Comparison of ENCODE assay signal across 19 cellular contexts in genomic region chr7:101916876-101917275, GRCh38.
A peak's percentile ranks its signal among the peaks of the same experiment; 100 is the strongest.
DNase-seq lines count a peak whose midpoint lies in the region; ATAC-seq, FAIRE-seq and TF ChIP-seq lines count a peak whose summit lies in the region.
"Had no signal": no experiment of that assay in that cellular context is flagged by ENCODE, and none has a peak within 500 bp of the region (broad histone marks: within the 10 kb centered on the region; RNA-seq: fewer than 3 reads in every experiment).

No MANE protein-coding gene starts in this region.

- H3K4me2 ChIP-seq in HepG2 (ENCODE audit: low read depth, low read length): no peak overlapping the region
- no peak overlapping the region for H3K4me2 ChIP-seq in smooth muscle cell

- H4K20me1 ChIP-seq in HepG2 (ENCODE audit: insufficient read depth, low read length): 0 out of 2 replicates have a peak, but pooled peaks cover under 1% of the 10 kb centered on the region
- peaks cover 81% of the 10 kb centered on the region for H4K20me1 ChIP-seq in smooth muscle cell (ENCODE audit: low read depth)

- no peak overlapping the region for H3K27ac ChIP-seq in HepG2 (ENCODE audit: extremely low read length, insufficient read depth, low read length)
- H3K27ac ChIP-seq in right lobe of liver: no peak overlapping the region
- no peak overlapping the region for H3K27ac ChIP-seq in kidney (ENCODE audit: low read depth in 2 of 2, low read length in 2 of 2)
- H3K27ac ChIP-seq in smooth muscle cell (ENCODE audit: low read depth): peak overlapping the region; percentile 21
- H3K27ac ChIP-seq: GM23248, Peyer's patch, SJSA1 had no signal

- TF ChIP-seq POLR2A in HepG2 (IDR thresholded peaks at IDR 0.05; ENCODE audit: insufficient read depth in 1 of 2, low read depth in 2 of 2, low read length in 2 of 2) (no peak), right lobe of liver (IDR thresholded peaks at IDR 0.05) (no peak)

- no peak overlapping the region for H3K4me3 Mint-ChIP-seq in activated naive CD8-positive, alpha-beta T cell treated with anti-CD3 and anti-CD28 coated beads, Interleukin-2, amount 50 U/mL, for 24 hours
- H3K4me3 Mint-ChIP-seq: CD14-positive monocyte had no signal

- H2AFZ ChIP-seq in HepG2 (ENCODE audit: low read length) (no peak overlapping the region), smooth muscle cell (ENCODE audit: low read depth) (no peak overlapping the region)
- H2AFZ ChIP-seq: GM23248 had no signal

- H3K9me3 Mint-ChIP-seq in activated naive CD8-positive, alpha-beta T cell treated with anti-CD3 and anti-CD28 coated beads, Interleukin-2, amount 50 U/mL, for 24 hours: no peaks in the 10 kb centered on the region

- H3K36me3 ChIP-seq in HepG2 (replicated peaks in 1 of 2; ENCODE audit: control insufficient read depth in 1 of 2, insufficient read depth in 2 of 2, low read length in 2 of 2) (peaks cover 12 to 38% of the 10 kb centered on the region in 2 experiments; a peak in 4 of 5 replicates), right lobe of liver (peaks cover 0 to 14% (median 0%) of the 10 kb centered on the region in 4 donors), kidney (ENCODE audit: control insufficient read depth in 1 of 2, insufficient read depth in 2 of 2, low read length in 2 of 2) (peaks cover 3 to 23% of the 10 kb centered on the region in 2 donors), smooth muscle cell (ENCODE audit: low read depth) (no peaks in the 10 kb centered on the region)

- no peaks in the 10 kb centered on the region for H3K27me3 ChIP-seq in HepG2 (ENCODE audit: control insufficient read depth in 1 of 2, insufficient read depth in 2 of 2, low read length in 2 of 2)
- H3K27me3 ChIP-seq in right lobe of liver: no peaks in the 10 kb centered on the region
- no peaks in the 10 kb centered on the region for H3K27me3 ChIP-seq in smooth muscle cell (ENCODE audit: low read depth)
- H3K27me3 ChIP-seq: Peyer's patch, SJSA1 had no signal

- intact Hi-C loops in HepG2 (cut with micrococcal nuclease; ENCODE audit: unreplicated experiment) (no loop called here), right lobe of liver (cut with DNase I) (no loop called here), kidney (cut with DNase I) (no loop called here)

- no peaks in the 10 kb centered on the region for H3K27me3 Mint-ChIP-seq in activated naive CD8-positive, alpha-beta T cell treated with anti-CD3 and anti-CD28 coated beads, Interleukin-2, amount 50 U/mL, for 24 hours

- H3K4me1 ChIP-seq in HepG2 (ENCODE audit: insufficient read depth, low read length): peaks cover 8% of the 10 kb centered on the region
- peaks cover 0 to 20% (median 4%) of the 10 kb centered on the region in 4 donors for H3K4me1 ChIP-seq in right lobe of liver
- peaks cover 5 to 9% of the 10 kb centered on the region in 2 donors for H3K4me1 ChIP-seq in kidney (ENCODE audit: control insufficient read depth in 1 of 2, insufficient read depth in 1 of 2, low read depth in 1 of 2, low read length in 2 of 2)
- H3K4me1 ChIP-seq in smooth muscle cell (ENCODE audit: low read depth): peaks cover 8% of the 10 kb centered on the region
- H3K4me1 ChIP-seq: SJSA1 had no signal

- DNase-seq in HepG2 (ENCODE audit: low spot score) (no peak), right lobe of liver (no peak), kidney (peak; percentile 57), smooth muscle cell (lab: John Stamatoyannopoulos, UW; ENCODE audit: unreplicated experiment) (no peak), DMS79 treated with DMSO at 0.1 percent for 48 hours (lab: John Stamatoyannopoulos, UW) (no peak), HEK293T (ENCODE audit: extremely low spot score) (no peak)
- DNase-seq in activated naive CD8-positive, alpha-beta T cell treated with anti-CD3 and anti-CD28 coated beads, Interleukin-2, amount 50 U/mL, for 24 hours: no peak
- DNase-seq: GM23248, Karpas-422, NCI-H1417, NCI-H1694 treated with DMSO at 0.1 percent for 48 hours, NCI-H2081 treated with DMSO at 0.1 percent for 48 hours, NCI-H524 treated with DMSO at 0.1 percent for 48 hours, NCI-H82 had no signal

- H3F3A ChIP-seq in smooth muscle cell (ENCODE audit: low read depth): peaks cover 12% of the 10 kb centered on the region

- TSS peak; percentile 38 for BruUV-seq in HepG2 (replicated peaks; lab: Mats Ljungman, UMichigan)

- H3K27ac Mint-ChIP-seq in activated naive CD8-positive, alpha-beta T cell treated with anti-CD3 and anti-CD28 coated beads, Interleukin-2, amount 50 U/mL, for 24 hours: no peak overlapping the region

- H3K4me3 ChIP-seq in HepG2 (replicated peaks in 1 of 3; ENCODE audit: insufficient read depth in 1 of 3, low read depth in 2 of 3, low read length in 3 of 3) (no peak overlapping the region), right lobe of liver (no peak overlapping the region), kidney (ENCODE audit: low read length in 2 of 2) (no peak overlapping the region), smooth muscle cell (no peak overlapping the region)
- H3K4me3 ChIP-seq: GM23248, Peyer's patch, SJSA1 had no signal

- in situ Hi-C loops in HepG2 (cut with HindIII; ENCODE audit: extremely low pct_ligation_motif_present, low pct_unique_long_range_greater_than_20kb): no loop called here

- no peak overlapping the region for H3K9ac ChIP-seq in HepG2 (ENCODE audit: insufficient read depth, low read depth, low read length)
- H3K9ac ChIP-seq in kidney (ENCODE audit: low read length in 2 of 2): no peak overlapping the region
- H3K9ac ChIP-seq in smooth muscle cell (ENCODE audit: low read depth): no peak overlapping the region
- H3K9ac ChIP-seq: GM23248 had no signal

- no peak for TF ChIP-seq RAD21 in HepG2 (CRISPR knock-in tag; IDR thresholded peaks at IDR 0.05)

- no peak for TF ChIP-seq EP300 in HepG2 (IDR thresholded peaks at IDR 0.05; ENCODE audit: low read depth in 2 of 2, low read length in 2 of 2)
- TF ChIP-seq EP300 in HepG2 (CRISPR knock-in tag; IDR thresholded peaks at IDR 0.05; ENCODE audit: borderline replicate concordance): no peak

- no peak for ATAC-seq in HepG2
- no peak for ATAC-seq in right lobe of liver
- no peak for ATAC-seq in activated naive CD8-positive, alpha-beta T cell treated with anti-CD3 and anti-CD28 coated beads, Interleukin-2, amount 50 U/mL, for 24 hours

- H3K36me3 Mint-ChIP-seq in activated naive CD8-positive, alpha-beta T cell treated with anti-CD3 and anti-CD28 coated beads, Interleukin-2, amount 50 U/mL, for 24 hours (ENCODE audit: low read depth): peaks cover 4% of the 10 kb centered on the region

- WGBS in HepG2 (ENCODE audit: low lambda C conversion rate): 98% methylated on average over 15 of the region's 15 CpGs
- 89% methylated on average over 13 of the region's 15 CpGs for whole genome bisulfite sequencing in right lobe of liver (ENCODE audit: insufficient coverage, low coverage, low lambda C conversion rate, missing lambda C conversion rate)
- 87% methylated on average over 15 of the region's 15 CpGs for WGBS in smooth muscle cell (ENCODE audit: low lambda C conversion rate)

- POLR2A ChIA-PET in HepG2 (lab: Yijun Ruan, JAX): no interaction called here
- POLR2A ChIA-PET in HEK293T (lab: Yijun Ruan, JAX): no interaction called here

- peaks cover 12% of the 10 kb centered on the region for H3K79me2 ChIP-seq in HepG2 (ENCODE audit: insufficient read depth, low read length)
- H3K79me2 ChIP-seq in smooth muscle cell (ENCODE audit: low read depth): peaks cover 82% of the 10 kb centered on the region

- peaks cover 7% of the 10 kb centered on the region for H3K4me1 Mint-ChIP-seq in activated naive CD8-positive, alpha-beta T cell treated with anti-CD3 and anti-CD28 coated beads, Interleukin-2, amount 50 U/mL, for 24 hours

- FAIRE-seq in HepG2 (lab: Jason Lieb, UNC) (no peak), kidney (lab: Jason Lieb, UNC) (no peak)
- FAIRE-seq: A204.1, D721Med had no signal

- TF ChIP-seq CTCF in HepG2 (CRISPR knock-in tag; IDR thresholded peaks at IDR 0.05) (no peak), right lobe of liver (IDR thresholded peaks at IDR 0.05) (no peak), kidney (IDR thresholded peaks at IDR 0.05; ENCODE audit: borderline replicate concordance, extremely low read depth, insufficient read depth) (no peak), smooth muscle cell (IDR thresholded peaks at IDR 0.05; ENCODE audit: borderline replicate concordance, insufficient read depth, poor library complexity, severe bottlenecking) (no peak)

- CTCF ChIA-PET in HepG2 (lab: Yijun Ruan, JAX; ENCODE audit: low intra/inter-chr PET ratio, low total read pairs): no interaction called here
- CTCF ChIA-PET in HEK293T (lab: Yijun Ruan, JAX): no interaction called here

- no peaks in the 10 kb centered on the region for H3K9me3 ChIP-seq in HepG2 (ENCODE audit: low read length)
- H3K9me3 ChIP-seq in right lobe of liver: no peaks in the 10 kb centered on the region
- no peaks in the 10 kb centered on the region for H3K9me3 ChIP-seq in kidney (ENCODE audit: control insufficient read depth in 1 of 2, low read length in 2 of 2)
- H3K9me3 ChIP-seq in smooth muscle cell (replicated peaks; ENCODE audit: low read depth): no peaks in the 10 kb centered on the region
- H3K9me3 ChIP-seq: Peyer's patch, SJSA1 had no signal

TF ChIP-seq in HepG2, 621 proteins besides CTCF, POLR2A, EP300 and RAD21 (continues in another document):
- no peak for TF ChIP-seq ETS1 (CRISPR knock-in tag; IDR thresholded peaks at IDR 0.05)
- TF ChIP-seq MXI1 (IDR thresholded peaks at IDR 0.05; ENCODE audit: borderline replicate concordance, low read depth, low read length): no peak
- TF ChIP-seq RARG (CRISPR knock-in tag; IDR thresholded peaks at IDR 0.05; ENCODE audit: low read depth): no peak

TF ChIP-seq in HEK293T, 16 proteins besides CTCF, POLR2A, EP300 and RAD21:
- no peak for TF ChIP-seq NFRKB (IDR thresholded peaks at IDR 0.05)
